9 cellular contexts compared by ENCODE assay signal in the genomic region with DNA sequence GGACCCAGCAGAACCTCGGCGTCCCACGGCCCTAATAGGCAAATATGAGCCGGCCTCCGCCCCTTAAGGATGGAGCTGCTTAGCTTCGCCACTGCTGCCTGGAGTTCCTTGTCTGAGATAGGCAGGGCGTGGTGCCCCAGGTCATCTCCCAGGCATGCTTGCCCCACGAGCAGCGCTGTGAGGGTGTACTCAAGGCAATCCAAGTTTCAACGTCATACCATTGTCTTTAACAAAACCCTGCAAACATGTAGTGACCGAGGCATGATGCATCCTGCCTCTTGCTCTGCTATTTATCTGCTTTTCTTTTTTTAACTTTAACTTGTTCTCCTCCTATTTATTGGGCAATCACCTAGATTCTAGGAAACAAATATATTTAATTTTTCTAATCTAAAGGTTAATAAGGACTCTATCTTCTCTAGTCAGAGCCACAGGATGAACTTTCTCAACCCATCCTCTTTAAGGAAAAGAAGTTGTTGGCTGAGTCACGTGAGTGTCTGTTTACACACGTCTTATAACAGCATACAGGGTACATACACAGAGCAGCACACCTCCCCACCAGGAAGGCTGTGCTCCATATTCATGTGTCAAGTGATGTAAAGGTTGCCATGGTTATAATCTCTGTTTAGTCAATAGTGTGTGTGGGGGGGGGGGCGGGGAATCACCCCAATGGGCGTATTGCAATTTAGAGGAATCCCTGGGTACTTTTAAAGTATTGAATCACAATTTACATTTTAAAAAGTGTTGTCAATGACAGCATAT. TPM values are rescaled to one million over a fixed set of nuclear protein-coding genes. Genes with fewer than 3 reads are reported as not detected.
DNase-seq lines count a peak whose midpoint lies in the region; ATAC-seq, FAIRE-seq and TF ChIP-seq lines count a peak whose summit lies in the region.
"Had no signal": no experiment of that assay in that cellular context is flagged by ENCODE, and none has a peak within 500 bp of the region (broad histone marks: within the 10 kb centered on the region; RNA-seq: fewer than 3 reads in every experiment).

No MANE protein-coding gene starts in this region.

- H3K27me3 ChIP-seq in K562 (ENCODE audit: control insufficient read depth in 2 of 2, insufficient read depth in 2 of 2, low read length in 2 of 2) (peaks cover 0 to 21% of the 10 kb centered on the region in 2 experiments; a peak in 2 of 5 replicates), left lung (no peaks in the 10 kb centered on the region), thyroid gland (no peaks in the 10 kb centered on the region)

- H3K4me1 ChIP-seq in K562 (replicated peaks in 1 of 2; ENCODE audit: control insufficient read depth in 2 of 2, insufficient read depth in 2 of 2, low read length in 2 of 2): peaks cover 0 to 3% of the 10 kb centered on the region in 2 experiments; a peak in 1 of 5 replicates
- peaks cover 17 to 31% of the 10 kb centered on the region in 2 donors for H3K4me1 ChIP-seq in left lung
- H3K4me1 ChIP-seq in thyroid gland: peaks cover 20 to 26% of the 10 kb centered on the region in 2 donors

- H3K9ac ChIP-seq in K562 (ENCODE audit: insufficient read depth in 1 of 2, low read depth in 2 of 2, low read length in 2 of 2): peak overlapping the region in 1 of 2 experiments; percentile 56; a peak in 2 of 4 replicates

- FAIRE-seq in K562 (lab: Jason Lieb, UNC): no peak

- DNase-seq in AG09319 (ENCODE audit: extremely low read depth, low read depth): peak; percentile 42
- peak in 2 of 4 experiments; percentile 10 to 14 for DNase-seq in K562 (ENCODE audit: extremely low read depth in 1 of 4, low spot score in 3 of 4)
- DNase-seq in left lung: peak; percentile 64 to 81
- no peak for DNase-seq in thyroid gland
- DNase-seq in SW480 (ENCODE audit: low spot score): no peak
- DNase-seq in HuH-7.5 (ENCODE audit: low spot score): no peak
- DNase-seq in NCI-H187 (lab: John Stamatoyannopoulos, UW): no peak
- DNase-seq: activated naive CD4-positive, alpha-beta T cell treated with Interleukin-2 at 50 U/mL for 16 hours had no signal

- H3K4me2 ChIP-seq in K562 (ENCODE audit: insufficient read depth, low read length): no peak overlapping the region

- no peak for ATAC-seq in K562
- peak; percentile 76 for ATAC-seq in left lung

- no peak for TF ChIP-seq EP300 in Ishikawa (IDR thresholded peaks at IDR 0.05; ENCODE audit: borderline replicate concordance)
- TF ChIP-seq EP300 in K562 (IDR thresholded peaks at IDR 0.05; ENCODE audit: low read length): no peak

- WGBS in K562 (ENCODE audit: insufficient coverage, low coverage, missing lambda C conversion rate): 1% methylated on average over 13 of the region's 15 CpGs
- WGBS in thyroid gland, 2 donors: 67 to 73% methylated on average over 15 of the region's 15 CpGs

- no peaks in the 10 kb centered on the region for H3K79me2 ChIP-seq in K562 (ENCODE audit: control insufficient read depth, insufficient read depth, low read length)

- TF ChIP-seq RAD21 in Ishikawa (IDR thresholded peaks at IDR 0.05; ENCODE audit: low read depth) (no peak), K562 (CRISPR knock-in tag; conservative IDR thresholded peaks at IDR 0.05 in 1 of 2, IDR thresholded peaks at IDR 0.05 in 1 of 2) (no peak)

- CTCF ChIA-PET in K562 (lab: Yijun Ruan, JAX; ENCODE audit: low intra/inter-chr PET ratio): no interaction called here

- intact Hi-C loops in K562 (cut with micrococcal nuclease) (no loop called here), left lung (cut with DNase I) (no loop called here), thyroid gland (cut with DNase I) (no loop called here)

- no peaks in the 10 kb centered on the region for H4K20me1 ChIP-seq in K562 (replicated peaks; ENCODE audit: control insufficient read depth, insufficient read depth, low read length)

- no peak overlapping the region for H3K4me3 ChIP-seq in K562
- H3K4me3 ChIP-seq in left lung: no peak overlapping the region
- no peak overlapping the region for H3K4me3 ChIP-seq in thyroid gland (replicated peaks in 1 of 3)

- no peak for TF ChIP-seq CTCF in AG09319 (IDR thresholded peaks at IDR 0.05; ENCODE audit: low read depth, low read length)
- no peak for TF ChIP-seq CTCF in K562 (IDR thresholded peaks at IDR 0.05 in 2 of 3, conservative IDR thresholded peaks at IDR 0.05 in 1 of 3; ENCODE audit: insufficient read depth in 2 of 3, low read depth in 1 of 3, low read length in 3 of 3)
- no peak for TF ChIP-seq CTCF in left lung (IDR thresholded peaks at IDR 0.05)
- no peak for TF ChIP-seq CTCF in thyroid gland (IDR thresholded peaks at IDR 0.05)

- H2AFZ ChIP-seq in K562 (ENCODE audit: low read depth, low read length): no peak overlapping the region

- POLR2A ChIA-PET in K562 (lab: Yijun Ruan, JAX): interaction anchor here (0.5 to 0.7 kb wide), 5 partner anchors 58 to 653 kb away, joined by 3 read pairs; no protein-coding TSS in a partner anchor

- H3K9me1 ChIP-seq in K562 (ENCODE audit: control insufficient read depth, insufficient read depth, low read length): no peaks in the 10 kb centered on the region

- H3K36me3 ChIP-seq in K562 (ENCODE audit: control insufficient read depth, insufficient read depth, low read length): no peaks in the 10 kb centered on the region
- no peaks in the 10 kb centered on the region for H3K36me3 ChIP-seq in left lung
- no peaks in the 10 kb centered on the region for H3K36me3 ChIP-seq in thyroid gland

- in situ Hi-C loops in K562 (cut with MboI): no loop called here

- H3K27ac ChIP-seq in K562 (ENCODE audit: extremely low read depth, low read depth, low read length): no peak overlapping the region
- H3K27ac ChIP-seq in left lung: peak overlapping the region in 1 of 2 donors; percentile 37
- H3K27ac ChIP-seq in thyroid gland: no peak overlapping the region

- H3K9me3 ChIP-seq in K562 (replicated peaks; ENCODE audit: control insufficient read depth, insufficient read depth, low read depth, low read length) (no peaks in the 10 kb centered on the region), left lung (no peaks in the 10 kb centered on the region), thyroid gland (no peaks in the 10 kb centered on the region)

- BruUV-seq in K562 (replicated peaks; lab: Mats Ljungman, UMichigan): no TSS peak

- TF ChIP-seq POLR2A in K562 (conservative IDR thresholded peaks at IDR 0.05) (no peak), thyroid gland (IDR thresholded peaks at IDR 0.05) (no peak)

TF ChIP-seq in Ishikawa, 13 proteins besides CTCF, POLR2A, EP300 and RAD21:
- TF ChIP-seq ZBTB7A (IDR thresholded peaks at IDR 0.05; ENCODE audit: low read depth): no peak
- no peak for TF ChIP-seq NFIC (IDR thresholded peaks at IDR 0.05)
- TF ChIP-seq CEBPB (IDR thresholded peaks at IDR 0.05): no peak
- peak; percentile 52 for TF ChIP-seq TEAD4 (IDR thresholded peaks at IDR 0.05)
- TF ChIP-seq YY1 (IDR thresholded peaks at IDR 0.05; ENCODE audit: low read depth): no peak

TF ChIP-seq in K562, 482 proteins besides CTCF, POLR2A, EP300 and RAD21 (continues in another document):
- no peak for TF ChIP-seq CEBPG (CRISPR knock-in tag; IDR thresholded peaks at IDR 0.05)
- TF ChIP-seq CEBPG (tag; conservative IDR thresholded peaks at IDR 0.05 in 1 of 2, IDR thresholded peaks at IDR 0.05 in 1 of 2): peak; percentile 18 to 50; a peak in 1 of 4 replicates
- TF ChIP-seq, protein P1, sequence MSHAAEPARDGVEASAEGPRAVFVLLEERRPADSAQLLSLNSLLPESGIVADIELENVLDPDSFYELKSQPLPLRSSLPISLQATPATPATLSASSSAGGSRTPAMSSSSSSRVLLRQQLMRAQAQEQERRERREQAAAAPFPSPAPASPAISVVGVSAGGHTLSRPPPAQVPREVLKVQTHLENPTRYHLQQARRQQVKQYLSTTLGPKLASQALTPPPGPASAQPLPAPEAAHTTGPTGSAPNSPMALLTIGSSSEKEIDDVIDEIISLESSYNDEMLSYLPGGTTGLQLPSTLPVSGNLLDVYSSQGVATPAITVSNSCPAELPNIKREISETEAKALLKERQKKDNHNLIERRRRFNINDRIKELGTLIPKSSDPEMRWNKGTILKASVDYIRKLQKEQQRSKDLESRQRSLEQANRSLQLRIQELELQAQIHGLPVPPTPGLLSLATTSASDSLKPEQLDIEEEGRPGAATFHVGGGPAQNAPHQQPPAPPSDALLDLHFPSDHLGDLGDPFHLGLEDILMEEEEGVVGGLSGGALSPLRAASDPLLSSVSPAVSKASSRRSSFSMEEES (CRISPR knock-in tag; IDR thresholded peaks at IDR 0.05): peak; percentile 82
- no peak for TF ChIP-seq MYNN (IDR thresholded peaks at IDR 0.05)
- no peak for TF ChIP-seq MYNN (CRISPR knock-in tag; IDR thresholded peaks at IDR 0.05)
- TF ChIP-seq, protein P2, sequence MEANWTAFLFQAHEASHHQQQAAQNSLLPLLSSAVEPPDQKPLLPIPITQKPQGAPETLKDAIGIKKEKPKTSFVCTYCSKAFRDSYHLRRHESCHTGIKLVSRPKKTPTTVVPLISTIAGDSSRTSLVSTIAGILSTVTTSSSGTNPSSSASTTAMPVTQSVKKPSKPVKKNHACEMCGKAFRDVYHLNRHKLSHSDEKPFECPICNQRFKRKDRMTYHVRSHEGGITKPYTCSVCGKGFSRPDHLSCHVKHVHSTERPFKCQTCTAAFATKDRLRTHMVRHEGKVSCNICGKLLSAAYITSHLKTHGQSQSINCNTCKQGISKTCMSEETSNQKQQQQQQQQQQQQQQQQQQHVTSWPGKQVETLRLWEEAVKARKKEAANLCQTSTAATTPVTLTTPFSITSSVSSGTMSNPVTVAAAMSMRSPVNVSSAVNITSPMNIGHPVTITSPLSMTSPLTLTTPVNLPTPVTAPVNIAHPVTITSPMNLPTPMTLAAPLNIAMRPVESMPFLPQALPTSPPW (CRISPR knock-in tag; IDR thresholded peaks at IDR 0.05): peak; percentile 84

RNA-seq across cellular contexts. Expression of a gene that starts 27.3 kb away (rescaled TPM):
- 3.1 and 3.9 TPM in 2 replicates for total RNA-seq in K562 (2011; cell fraction: chromatin; rRNA removed; ENCODE audit: low replicate concordance)
- 1.8 and 2.2 TPM in 2 replicates for total RNA-seq in K562 (2011; cell fraction: nucleolus; rRNA removed)
- total RNA-seq in K562 (2011; cell fraction: nucleoplasm; rRNA removed): 1.8 and 2.2 TPM in 2 replicates
- total RNA-seq in K562 (2014; rRNA removed) (1.1 and 1.3 TPM in 2 replicates), K562 (2014; rRNA removed; fragmentation: Illumina TruSeq; extraction: Trizol) (1.8 and 2.0 TPM in 2 replicates), K562 (2015; rRNA removed; fragmentation: Illumina TruSeq; extraction: Trizol) (1.7 and 2.0 TPM in 2 replicates), K562 (2021) (2.8 and 3.2 TPM in 2 replicates), left lung (10 to 100 TPM; 17.5 to 20.3 TPM), thyroid gland (10 to 100 TPM; 11.8 to 20.1 (median 14.5) TPM)
- polyA plus RNA-seq in K562 (2011; rRNA removed) (2.7 and 3.8 TPM in 2 replicates), K562 (2014; fragmentation: Illumina TruSeq; extraction: Trizol) (3.0 and 3.1 TPM in 2 replicates), K562 (2014; fragmentation: Nextera tagmentation; extraction: Ambion mirVana) (1 to 10 TPM in 1 of 2 experiments, under 1 TPM in 1; 0.81 to 1.6 TPM), K562 (2014; rRNA removed) (1.6 and 2.2 TPM in 2 replicates)
- 1.7 and 3.2 TPM in 2 replicates for polyA plus RNA-seq in K562 (2011; cell fraction: cytosol; rRNA removed)
- polyA plus RNA-seq in K562 (2011; cell fraction: nucleus; rRNA removed): 6.7 and 9.7 TPM in 2 replicates
- polyA plus RNA-seq in K562 (2012): 1.5 and 2.4 TPM in 2 replicates
- 5.6 and 6.0 TPM in 2 replicates for polyA minus RNA-seq in K562 (2011; rRNA and poly(A)+ RNA removed)
- polyA minus RNA-seq in K562 (2011; cell fraction: cytosol; rRNA and poly(A)+ RNA removed): 2.6 and 3.3 TPM in 2 replicates
- polyA minus RNA-seq in K562 (2011; cell fraction: nucleus; rRNA and poly(A)+ RNA removed): 2.8 and 7.3 TPM in 2 replicates

Comparison
In these comparisons a context has a peak if more than half of its experiments do, and no peak if none do; other contexts are left out.
1. DNase-seq: peak in AG09319 (single experiment) and left lung (2 of 2); none in thyroid gland (0 of 2), SW480 (single experiment), HuH-7.5 (single experiment) and NCI-H187 (0 of 2).